Comparison of ENCODE assay signal across 1 cellular context in genomic region chr5:126814721-126815404, GRCh38.
TF ChIP-seq lines count a peak whose summit lies in the region.

No MANE protein-coding gene starts in this region.

TF ChIP-seq in K562, 482 proteins besides CTCF, POLR2A, EP300 and RAD21 (continued from another document):
- TF ChIP-seq, protein P1, sequence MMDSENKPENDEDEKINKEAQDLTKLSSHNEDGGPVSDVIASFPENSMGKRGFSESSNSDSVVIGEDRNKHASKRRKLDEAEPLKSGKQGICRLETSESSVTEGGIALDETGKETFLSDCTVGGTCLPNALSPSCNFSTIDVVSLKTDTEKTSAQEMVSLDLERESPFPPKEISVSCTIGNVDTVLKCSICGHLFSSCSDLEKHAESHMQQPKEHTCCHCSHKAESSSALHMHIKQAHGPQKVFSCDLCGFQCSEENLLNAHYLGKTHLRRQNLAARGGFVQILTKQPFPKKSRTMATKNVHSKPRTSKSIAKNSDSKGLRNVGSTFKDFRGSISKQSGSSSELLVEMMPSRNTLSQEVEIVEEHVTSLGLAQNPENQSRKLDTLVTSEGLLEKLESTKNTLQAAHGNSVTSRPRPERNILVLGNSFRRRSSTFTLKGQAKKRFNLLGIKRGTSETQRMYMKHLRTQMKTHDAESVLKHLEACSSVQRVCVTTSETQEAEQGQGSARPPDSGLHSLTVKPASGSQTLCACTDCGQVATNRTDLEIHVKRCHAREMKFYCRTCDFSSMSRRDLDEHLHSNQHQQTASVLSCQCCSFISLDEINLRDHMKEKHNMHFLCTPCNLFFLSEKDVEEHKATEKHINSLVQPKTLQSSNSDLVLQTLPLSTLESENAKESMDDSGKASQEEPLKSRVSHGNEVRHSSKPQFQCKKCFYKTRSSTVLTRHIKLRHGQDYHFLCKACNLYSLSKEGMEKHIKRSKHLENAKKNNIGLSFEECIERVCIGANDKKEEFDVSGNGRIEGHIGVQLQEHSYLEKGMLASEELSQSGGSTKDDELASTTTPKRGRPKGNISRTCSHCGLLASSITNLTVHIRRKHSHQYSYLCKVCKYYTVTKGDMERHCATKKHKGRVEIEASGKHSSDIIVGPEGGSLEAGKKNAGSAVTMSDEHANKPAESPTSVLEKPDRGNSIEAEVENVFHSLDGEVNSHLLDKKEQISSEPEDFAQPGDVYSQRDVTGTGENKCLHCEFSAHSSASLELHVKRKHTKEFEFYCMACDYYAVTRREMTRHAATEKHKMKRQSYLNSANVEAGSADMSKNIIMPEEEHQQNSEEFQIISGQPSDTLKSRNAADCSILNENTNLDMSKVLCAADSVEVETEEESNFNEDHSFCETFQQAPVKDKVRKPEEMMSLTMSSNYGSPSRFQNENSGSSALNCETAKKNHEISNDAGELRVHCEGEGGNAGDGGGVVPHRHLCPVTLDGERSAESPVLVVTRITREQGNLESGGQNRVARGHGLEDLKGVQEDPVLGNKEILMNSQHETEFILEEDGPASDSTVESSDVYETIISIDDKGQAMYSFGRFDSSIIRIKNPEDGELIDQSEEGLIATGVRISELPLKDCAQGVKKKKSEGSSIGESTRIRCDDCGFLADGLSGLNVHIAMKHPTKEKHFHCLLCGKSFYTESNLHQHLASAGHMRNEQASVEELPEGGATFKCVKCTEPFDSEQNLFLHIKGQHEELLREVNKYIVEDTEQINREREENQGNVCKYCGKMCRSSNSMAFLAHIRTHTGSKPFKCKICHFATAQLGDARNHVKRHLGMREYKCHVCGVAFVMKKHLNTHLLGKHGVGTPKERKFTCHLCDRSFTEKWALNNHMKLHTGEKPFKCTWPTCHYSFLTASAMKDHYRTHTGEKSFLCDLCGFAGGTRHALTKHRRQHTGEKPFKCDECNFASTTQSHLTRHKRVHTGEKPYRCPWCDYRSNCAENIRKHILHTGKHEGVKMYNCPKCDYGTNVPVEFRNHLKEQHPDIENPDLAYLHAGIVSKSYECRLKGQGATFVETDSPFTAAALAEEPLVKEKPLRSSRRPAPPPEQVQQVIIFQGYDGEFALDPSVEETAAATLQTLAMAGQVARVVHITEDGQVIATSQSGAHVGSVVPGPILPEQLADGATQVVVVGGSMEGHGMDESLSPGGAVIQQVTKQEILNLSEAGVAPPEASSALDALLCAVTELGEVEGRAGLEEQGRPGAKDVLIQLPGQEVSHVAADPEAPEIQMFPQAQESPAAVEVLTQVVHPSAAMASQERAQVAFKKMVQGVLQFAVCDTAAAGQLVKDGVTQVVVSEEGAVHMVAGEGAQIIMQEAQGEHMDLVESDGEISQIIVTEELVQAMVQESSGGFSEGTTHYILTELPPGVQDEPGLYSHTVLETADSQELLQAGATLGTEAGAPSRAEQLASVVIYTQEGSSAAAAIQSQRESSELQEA (IDR thresholded peaks at IDR 0.05; ENCODE audit: low read depth), result no peak
- peak; percentile 35; the same call in 1 of the 2 replicates for TF ChIP-seq MAFF (IDR thresholded peaks at IDR 0.05; ENCODE audit: low read length)
